28 cellular contexts compared by ENCODE assay signal in the genomic region with DNA sequence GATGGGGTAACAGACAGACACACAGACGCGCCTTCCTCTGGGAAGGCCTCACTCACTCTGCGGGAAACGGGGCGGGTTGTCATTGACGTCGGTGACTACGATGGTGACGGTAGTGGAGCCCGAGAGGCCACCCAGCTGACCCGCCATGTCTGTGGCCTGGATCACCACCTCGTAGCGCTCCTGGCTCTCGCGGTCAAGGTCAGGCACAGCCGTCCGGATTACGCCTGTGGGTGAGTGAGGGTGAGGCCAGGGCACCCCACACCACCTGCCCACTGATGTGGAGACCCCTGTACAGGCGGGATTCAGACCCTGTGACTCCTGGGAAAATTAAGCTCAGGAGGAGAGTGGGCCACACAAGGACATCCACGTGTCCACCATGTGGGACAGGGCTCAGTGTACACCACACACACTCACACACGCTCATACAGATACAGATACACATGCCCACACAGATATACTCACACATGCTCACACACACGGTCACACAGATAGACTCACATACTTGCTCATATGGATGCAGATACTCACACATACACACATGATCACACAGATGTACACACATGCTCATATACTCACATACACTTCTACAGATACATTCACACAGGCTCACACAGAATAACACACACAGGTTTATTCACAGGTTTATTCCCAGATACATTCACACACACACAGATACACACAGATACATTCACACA.
"Had no signal": no experiment of that assay in that cellular context is flagged by ENCODE, and none has a peak within 500 bp of the region (broad histone marks: within the 10 kb centered on the region; RNA-seq: fewer than 3 reads in every experiment).

No MANE protein-coding gene starts in this region.

- H3K4me3 ChIP-seq: coronary artery, dorsolateral prefrontal cortex, spleen, testis, transverse colon had no signal

- H3K4me1 ChIP-seq: spleen, transverse colon had no signal

- H3K9me3 ChIP-seq: spleen, testis, transverse colon had no signal

- H3K79me2 ChIP-seq: parathyroid adenoma had no signal

- ATAC-seq: naive thymus-derived CD4-positive, alpha-beta T cell; T-helper 17 cell had no signal

- H3K9ac ChIP-seq: parathyroid adenoma had no signal

- DNase-seq: activated CD4-positive, alpha-beta memory T cell treated with anti-CD3 and anti-CD28 coated beads, Interleukin-2, amount 10 ng/mL, durations not matched to agents 7 days and 5 days; activated CD4-positive, alpha-beta T cell treated with anti-CD3 and anti-CD28 coated beads for 1 hour; activated CD4-positive, alpha-beta T cell treated with anti-CD3 and anti-CD28 coated beads, Interleukin-2, amount 10 ng/mL, durations not matched to agents 7 days and 5 days; activated CD8-positive, alpha-beta memory T cell treated with anti-CD3 and anti-CD28 coated beads, Interleukin-2, amount 50 U/mL, for 48 hours; activated gamma-delta T cell; activated naive CD4-positive, alpha-beta T cell treated with anti-CD3 and anti-CD28 coated beads, Interleukin-2, amount 10 ng/mL, durations not matched to agents 7 days and 5 days; activated naive CD8-positive, alpha-beta T cell treated with anti-CD3 and anti-CD28 coated beads, Interleukin-2, amount 10 ng/mL, durations not matched to agents 7 days and 5 days; activated T-cell treated with anti-CD3 and anti-CD28 coated beads, Interleukin-2, amount 50 U/mL, for 24 hours; brain microvascular endothelial cell; dorsolateral prefrontal cortex; effector memory CD4-positive, alpha-beta T cell; islet precursor cell; left cardiac atrium; mammary epithelial cell; midbrain; naive thymus-derived CD4-positive, alpha-beta T cell; occipital lobe; spleen; stimulated activated CD4-positive, alpha-beta T cell treated with anti-CD3 and anti-CD28 coated beads, Interleukin-2, amount 100 ng/mL, for 48 hours; stimulated activated naive CD8-positive, alpha-beta T cell treated with anti-CD3 and anti-CD28 coated beads, Interleukin-15, Interleukin-2, amounts not matched to agents 100 U/mL and 50 U/mL, for 24 hours; T-helper 17 cell; T1000; testis; transverse colon had no signal

- H3K36me3 ChIP-seq: brain microvascular endothelial cell, spleen, transverse colon had no signal

- H3K27me3 ChIP-seq: testis had no signal

- H3K27ac ChIP-seq: brain microvascular endothelial cell, coronary artery, parathyroid adenoma, spleen, testis, transverse colon had no signal

- FAIRE-seq: astrocyte, frontal cortex had no signal
